In the genomic region with DNA sequence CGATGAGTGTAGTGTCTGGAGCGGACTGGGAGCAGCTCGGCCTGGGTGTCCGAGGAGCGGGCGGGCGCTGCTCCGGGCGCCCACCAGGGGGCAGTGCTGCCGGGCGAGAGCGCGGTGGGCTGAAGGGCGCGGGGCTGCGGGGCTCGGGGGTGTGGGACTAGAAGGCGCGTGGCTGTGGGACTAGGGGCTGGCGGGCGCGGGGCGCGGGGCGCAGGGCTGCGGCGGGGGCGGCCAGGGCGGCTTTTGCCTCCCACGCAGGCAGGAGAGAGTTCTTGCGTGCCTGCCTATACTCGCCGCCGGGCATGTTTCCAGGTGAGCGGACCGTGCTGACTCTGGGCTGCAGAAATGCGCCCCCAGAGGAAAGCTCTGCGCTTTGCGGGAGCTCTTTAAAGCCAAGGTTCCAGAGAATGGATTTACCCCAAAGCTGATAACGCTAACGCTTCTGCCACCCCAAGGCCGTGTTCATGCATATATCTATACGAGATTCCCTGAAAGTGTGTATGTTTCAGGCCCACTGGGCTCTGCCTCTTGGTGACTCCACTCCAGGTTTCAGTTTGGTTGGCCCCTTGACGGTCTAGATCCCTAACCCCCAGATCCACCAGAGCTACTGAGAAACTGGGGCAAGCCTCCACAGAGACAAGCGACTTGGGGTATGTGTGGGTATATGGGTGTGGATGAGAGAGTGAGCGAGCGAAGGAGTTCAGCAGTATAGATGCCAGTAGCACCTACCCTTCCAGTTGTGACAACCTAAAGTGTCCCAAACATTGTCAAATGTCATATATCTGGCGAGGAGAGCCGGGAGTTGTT, we compare ENCODE assay signal across 7 cellular contexts. TPM values are rescaled to one million over a fixed set of nuclear protein-coding genes. Genes with fewer than 3 reads are reported as not detected.
DNase-seq lines count a peak whose midpoint lies in the region; ATAC-seq and TF ChIP-seq lines count a peak whose summit lies in the region.

No MANE protein-coding gene starts in this region.

- no peaks in the 10 kb centered on the region for H3K36me3 ChIP-seq in right lobe of liver

- peaks cover 12% of the 10 kb centered on the region for H3K4me1 Mint-ChIP-seq in activated CD4-positive, alpha-beta T cell treated with anti-CD3 and anti-CD28 coated beads, Interleukin-2, amount 10 ng/mL, durations not matched to agents 24 days and 14 days
- peaks cover 7% of the 10 kb centered on the region for H3K4me1 Mint-ChIP-seq in dendritic cell treated with granulocyte-macrophage colony-stimulating factor and Interleukin-4, amounts not matched to agents 40 ng/mL and 50 ng/mL, for 4 days (ENCODE audit: low read depth)

- peak overlapping the region; percentile 46 to 60 (median 53) for H3K4me3 ChIP-seq in right lobe of liver

- no peak for TF ChIP-seq POLR2A in right lobe of liver (IDR thresholded peaks at IDR 0.05)

- no peaks in the 10 kb centered on the region for H3K27me3 ChIP-seq in right lobe of liver

- H3K36me3 Mint-ChIP-seq in activated CD4-positive, alpha-beta T cell treated with anti-CD3 and anti-CD28 coated beads, Interleukin-2, amount 10 ng/mL, durations not matched to agents 24 days and 14 days (ENCODE audit: low read depth) = no peaks in the 10 kb centered on the region
- H3K36me3 Mint-ChIP-seq in dendritic cell treated with granulocyte-macrophage colony-stimulating factor and Interleukin-4, amounts not matched to agents 40 ng/mL and 50 ng/mL, for 4 days (ENCODE audit: low read depth) = no peaks in the 10 kb centered on the region

- intact Hi-C loops in activated CD4-positive, alpha-beta T cell treated with anti-CD3 and anti-CD28 coated beads, Interleukin-2, amount 10 ng/mL, durations not matched to agents 24 days and 14 days (cut with micrococcal nuclease) = no loop called here
- intact Hi-C loops in dendritic cell treated with granulocyte-macrophage colony-stimulating factor and Interleukin-4, amounts not matched to agents 40 ng/mL and 50 ng/mL, for 4 days (cut with micrococcal nuclease) = no loop called here
- intact Hi-C loops in right lobe of liver (cut with DNase I) = no loop called here

- peak; percentile 95 for DNase-seq in GM13977 (ENCODE audit: low spot score)
- DNase-seq in NCI-H1105 treated with DMSO at 0.1 percent for 48 hours (lab: John Stamatoyannopoulos, UW) = peak; percentile 42
- DNase-seq in activated CD4-positive, alpha-beta T cell treated with anti-CD3 and anti-CD28 coated beads, Interleukin-2, amount 10 ng/mL, durations not matched to agents 24 days and 14 days = peak; percentile 93
- DNase-seq in right lobe of liver = peak; percentile 79 to 86 (median 80)
- DNase-seq in stimulated activated CD4-positive, alpha-beta T cell treated with anti-CD3 and anti-CD28 coated beads, Interleukin-4, amount 100 ng/mL, for 1 hour = peak; percentile 68

- WGBS in right lobe of liver (ENCODE audit: insufficient coverage, low coverage, low lambda C conversion rate, missing lambda C conversion rate) = 54% methylated on average over 11 of the region's 49 CpGs

- TF ChIP-seq CTCF in GM13977 (IDR thresholded peaks at IDR 0.05; ENCODE audit: extremely low read depth, insufficient read depth, missing control alignments) = peak; percentile 97
- peak; percentile 68 to 90 (median 79) for TF ChIP-seq CTCF in right lobe of liver (IDR thresholded peaks at IDR 0.05)

- ATAC-seq in HG02678 (IDR thresholded peaks at IDR 0.05; ENCODE audit: unreplicated experiment) (peak; percentile 91), right lobe of liver (peak; percentile 97 to 99 (median 98))

- H3K27ac Mint-ChIP-seq in activated CD4-positive, alpha-beta T cell treated with anti-CD3 and anti-CD28 coated beads, Interleukin-2, amount 10 ng/mL, durations not matched to agents 24 days and 14 days = no peak overlapping the region
- no peak overlapping the region for H3K27ac Mint-ChIP-seq in dendritic cell treated with granulocyte-macrophage colony-stimulating factor and Interleukin-4, amounts not matched to agents 40 ng/mL and 50 ng/mL, for 4 days

- H3K9me3 Mint-ChIP-seq in activated CD4-positive, alpha-beta T cell treated with anti-CD3 and anti-CD28 coated beads, Interleukin-2, amount 10 ng/mL, durations not matched to agents 24 days and 14 days = no peaks in the 10 kb centered on the region
- H3K9me3 Mint-ChIP-seq in dendritic cell treated with granulocyte-macrophage colony-stimulating factor and Interleukin-4, amounts not matched to agents 40 ng/mL and 50 ng/mL, for 4 days = no peaks in the 10 kb centered on the region

- in situ Hi-C loops in GM13977 (cut with MboI; ENCODE audit: low pct_unique_long_range_greater_than_20kb, low sequenced_read_pairs, unreplicated experiment) = no loop called here

- no peaks in the 10 kb centered on the region for H3K9me3 ChIP-seq in right lobe of liver

- peak overlapping the region; percentile 84 for H3K4me3 Mint-ChIP-seq in activated CD4-positive, alpha-beta T cell treated with anti-CD3 and anti-CD28 coated beads, Interleukin-2, amount 10 ng/mL, durations not matched to agents 24 days and 14 days
- peak overlapping the region; percentile 61 for H3K4me3 Mint-ChIP-seq in dendritic cell treated with granulocyte-macrophage colony-stimulating factor and Interleukin-4, amounts not matched to agents 40 ng/mL and 50 ng/mL, for 4 days

- H3K27ac ChIP-seq in right lobe of liver = no peak overlapping the region

- peaks cover 11% of the 10 kb centered on the region for H3K27me3 Mint-ChIP-seq in activated CD4-positive, alpha-beta T cell treated with anti-CD3 and anti-CD28 coated beads, Interleukin-2, amount 10 ng/mL, durations not matched to agents 24 days and 14 days
- peaks cover 16% of the 10 kb centered on the region for H3K27me3 Mint-ChIP-seq in dendritic cell treated with granulocyte-macrophage colony-stimulating factor and Interleukin-4, amounts not matched to agents 40 ng/mL and 50 ng/mL, for 4 days

- H3K4me1 ChIP-seq in right lobe of liver = peaks cover 0 to 8% (median 0%) of the 10 kb centered on the region in 4 donors

RNA-seq across cellular contexts. Expression of a gene that starts 56.2 kb away (rescaled TPM):
- 0.96 and 1.3 TPM in 2 replicates for total RNA-seq in activated CD4-positive, alpha-beta T cell treated with anti-CD3 and anti-CD28 coated beads, Interleukin-2, amount 10 ng/mL, durations not matched to agents 24 days and 14 days
- total RNA-seq in right lobe of liver = 1 to 10 TPM; 1.8 to 9.1 (median 3.7) TPM

Comparison
In these comparisons a context has a peak if more than half of its experiments do, and no peak if none do; other contexts are left out.
1. DNase-seq: peak in every context shown above with its lines; median percentile 95 in GM13977; 93 in activated CD4-positive, alpha-beta T cell treated with anti-CD3 and anti-CD28 coated beads, Interleukin-2, amount 10 ng/mL, durations not matched to agents 24 days and 14 days; 80 in right lobe of liver; 68 in stimulated activated CD4-positive, alpha-beta T cell treated with anti-CD3 and anti-CD28 coated beads, Interleukin-4, amount 100 ng/mL, for 1 hour; 42 in NCI-H1105 treated with DMSO at 0.1 percent for 48 hours.